ENCODE assay signal across 21 cellular contexts in genomic region chr2:149001496-149001895, GRCh38. TPM values are rescaled to one million over a fixed set of nuclear protein-coding genes. Genes with fewer than 3 reads are reported as not detected.
"Had no signal": no experiment of that assay in that cellular context is flagged by ENCODE, and none has a peak within 500 bp of the region (broad histone marks: within the 10 kb centered on the region; RNA-seq: fewer than 3 reads in every experiment).

No MANE protein-coding gene starts in this region.

- DNase-seq: activated B cell treated with CpG ODN at 0.5 μM for 24 hours; activated CD4-positive, alpha-beta memory T cell treated with anti-CD3 and anti-CD28 coated beads, Interleukin-2, amount 10 ng/mL, durations not matched to agents 7 days and 5 days; activated CD4-positive, alpha-beta T cell treated with anti-CD3 and anti-CD28 coated beads for 48 hours; activated CD8-positive, alpha-beta memory T cell treated with anti-CD3 and anti-CD28 coated beads, Interleukin-2, amount 10 ng/mL, durations not matched to agents 7 days and 5 days; activated naive CD4-positive, alpha-beta T cell treated with anti-CD3 and anti-CD28 coated beads for 36 hours; activated T-cell treated with anti-CD3 and anti-CD28 coated beads, Interleukin-2, amount 50 U/mL, for 1 hour; body of pancreas; effector memory CD4-positive, alpha-beta T cell; foreskin melanocyte; kidney; stimulated activated CD4-positive, alpha-beta T cell treated with anti-CD3 and anti-CD28 coated beads, Interleukin-12 subunit alpha, Interleukin-12 subunit beta, amount 100 ng/mL, for 4 hours; stimulated activated CD4-positive, alpha-beta T cell treated with anti-CD3 and anti-CD28 coated beads, Interleukin-2, amount 100 ng/mL, for 24 hours; stimulated activated naive CD8-positive, alpha-beta T cell treated with anti-CD3 and anti-CD28 coated beads, Interleukin-15, Interleukin-2, amounts not matched to agents 100 U/mL and 50 U/mL, for 24 hours; T-cell had no signal

- H3K4me1 Mint-ChIP-seq: activated B cell treated with CpG ODN at 0.5 μM for 24 hours; central memory CD8-positive, alpha-beta T cell; T-cell had no signal

- H3K4me3 Mint-ChIP-seq: activated B cell treated with CpG ODN at 0.5 μM for 24 hours; activated CD4-positive, alpha-beta memory T cell treated with anti-CD3 and anti-CD28 coated beads, Interleukin-2, amount 10 ng/mL, durations not matched to agents 7 days and 5 days; activated CD8-positive, alpha-beta memory T cell treated with anti-CD3 and anti-CD28 coated beads, Interleukin-2, amount 10 ng/mL, durations not matched to agents 7 days and 5 days; activated naive CD4-positive, alpha-beta T cell treated with anti-CD3 and anti-CD28 coated beads for 36 hours; central memory CD8-positive, alpha-beta T cell; mesothelial cell of epicardium; T-cell; type B pancreatic cell had no signal

- ATAC-seq: activated CD8-positive, alpha-beta memory T cell treated with anti-CD3 and anti-CD28 coated beads, Interleukin-2, amount 10 ng/mL, durations not matched to agents 7 days and 5 days; body of pancreas; left lobe of liver; stimulated activated naive CD8-positive, alpha-beta T cell treated with anti-CD3 and anti-CD28 coated beads, Interleukin-15, Interleukin-2, amounts not matched to agents 100 U/mL and 50 U/mL, for 24 hours; T-cell had no signal

- H3K9me3 Mint-ChIP-seq: activated B cell treated with CpG ODN at 0.5 μM for 24 hours; activated CD4-positive, alpha-beta memory T cell treated with anti-CD3 and anti-CD28 coated beads, Interleukin-2, amount 10 ng/mL, durations not matched to agents 7 days and 5 days; activated naive CD4-positive, alpha-beta T cell treated with anti-CD3 and anti-CD28 coated beads for 36 hours; activated T-helper 2 cell treated with anti-CD3 and anti-CD28 coated beads, Interferon-gamma antibody, Interleukin-2, Interleukin-4, amounts not matched to agents 10 μg/mL and 5 μg/mL and 100 μg/mL, durations not matched to agents 14 hours and 24 hours and 36 hours; central memory CD8-positive, alpha-beta T cell; mesothelial cell of epicardium; T-cell; type B pancreatic cell had no signal

- H3K27ac Mint-ChIP-seq: activated B cell treated with CpG ODN at 0.5 μM for 24 hours; activated CD4-positive, alpha-beta memory T cell treated with anti-CD3 and anti-CD28 coated beads, Interleukin-2, amount 10 ng/mL, durations not matched to agents 7 days and 5 days; activated CD8-positive, alpha-beta memory T cell treated with anti-CD3 and anti-CD28 coated beads, Interleukin-2, amount 10 ng/mL, durations not matched to agents 7 days and 5 days; activated naive CD4-positive, alpha-beta T cell treated with anti-CD3 and anti-CD28 coated beads for 36 hours; activated T-helper 2 cell treated with anti-CD3 and anti-CD28 coated beads, Interferon-gamma antibody, Interleukin-2, Interleukin-4, amounts not matched to agents 10 μg/mL and 5 μg/mL and 100 μg/mL, durations not matched to agents 14 hours and 24 hours and 36 hours; mesothelial cell of epicardium; progenitor cell of endocrine pancreas; T-cell had no signal

- H3K36me3 Mint-ChIP-seq: mesothelial cell of epicardium had no signal

RNA-seq across cellular contexts. Expression of gene LYPD6B, which starts 37.0 kb away (rescaled TPM):
- total RNA-seq: activated CD8-positive, alpha-beta memory T cell treated with anti-CD3 and anti-CD28 coated beads, Interleukin-2, amount 10 ng/mL, durations not matched to agents 7 days and 5 days; activated naive CD4-positive, alpha-beta T cell treated with anti-CD3 and anti-CD28 coated beads for 36 hours; activated T-helper 2 cell treated with anti-CD3 and anti-CD28 coated beads, Interferon-gamma antibody, Interleukin-2, Interleukin-4, amounts not matched to agents 10 μg/mL and 5 μg/mL and 100 μg/mL, durations not matched to agents 14 hours and 24 hours and 36 hours; fibroblast of lung; left lobe of liver; T-cell had no signal
